In genomic region chrX:136146614-136147319, GRCh38 we compare ENCODE assay signal across 1 cellular context.
TF ChIP-seq lines count a peak whose summit lies in the region.

No MANE protein-coding gene starts in this region.

TF ChIP-seq in H1, 55 proteins besides CTCF, POLR2A, EP300 and RAD21 (continued from another document):
- TF ChIP-seq, protein P1, sequence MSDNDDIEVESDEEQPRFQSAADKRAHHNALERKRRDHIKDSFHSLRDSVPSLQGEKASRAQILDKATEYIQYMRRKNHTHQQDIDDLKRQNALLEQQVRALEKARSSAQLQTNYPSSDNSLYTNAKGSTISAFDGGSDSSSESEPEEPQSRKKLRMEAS (IDR thresholded peaks at IDR 0.05), result peak; percentile 47; the same call in 1 of the 2 replicates
- TF ChIP-seq JUND (IDR thresholded peaks at IDR 0.05; ENCODE audit: low read length), result no peak
- no peak for TF ChIP-seq SIN3A (conservative IDR thresholded peaks at IDR 0.05 in 1 of 2, IDR thresholded peaks at IDR 0.05 in 1 of 2; ENCODE audit: low read depth in 1 of 2, low read length in 2 of 2)
- TF ChIP-seq GTF2F1 (IDR thresholded peaks at IDR 0.05; ENCODE audit: borderline replicate concordance, low read depth, low read length), result no peak
- TF ChIP-seq SUZ12 (IDR thresholded peaks at IDR 0.05; ENCODE audit: low read length), result peak; percentile 37; the same call in 1 of the 2 replicates
